ENCODE assay signal across 1 cellular context in the genomic region with DNA sequence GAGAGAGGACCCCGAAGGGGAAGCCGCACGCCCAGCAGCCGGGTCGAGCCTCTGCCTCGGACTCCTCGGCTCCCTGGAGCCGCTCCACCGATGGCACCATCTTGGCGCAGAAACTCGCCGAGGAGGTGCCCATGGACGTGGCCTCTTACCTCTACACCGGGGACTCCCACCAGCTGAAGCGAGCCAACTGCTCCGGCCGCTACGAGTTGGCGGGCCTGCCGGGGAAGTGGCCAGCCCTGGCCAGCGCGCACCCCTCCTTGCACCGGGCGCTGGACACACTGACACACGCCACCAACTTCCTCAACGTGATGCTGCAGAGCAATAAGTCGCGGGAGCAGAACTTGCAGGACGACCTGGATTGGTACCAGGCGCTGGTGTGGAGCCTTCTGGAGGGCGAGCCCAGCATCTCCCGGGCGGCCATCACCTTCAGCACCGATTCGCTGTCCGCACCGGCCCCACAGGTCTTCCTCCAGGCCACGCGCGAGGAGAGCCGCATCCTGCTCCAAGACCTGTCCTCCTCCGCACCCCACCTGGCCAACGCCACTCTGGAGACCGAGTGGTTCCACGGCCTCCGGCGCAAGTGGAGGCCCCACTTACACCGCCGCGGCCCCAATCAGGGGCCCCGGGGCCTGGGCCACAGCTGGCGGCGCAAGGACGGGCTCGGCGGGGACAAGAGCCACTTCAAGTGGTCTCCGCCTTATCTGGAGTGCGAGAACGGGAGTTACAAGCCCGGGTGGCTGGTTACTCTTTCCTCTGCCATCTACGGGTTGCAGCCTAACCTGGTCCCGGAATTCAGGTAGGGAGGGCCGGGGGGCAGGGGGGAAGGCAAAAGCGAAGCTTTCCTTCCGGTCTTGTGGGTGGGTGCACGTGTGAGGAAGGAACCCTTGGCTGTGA.
TF ChIP-seq lines count a peak whose summit lies in the region.

No MANE protein-coding gene starts in this region.

TF ChIP-seq in HEK293, 187 proteins besides CTCF, POLR2A, EP300 and RAD21 (continued from another document and continues in another):
- TF ChIP-seq, protein P1, sequence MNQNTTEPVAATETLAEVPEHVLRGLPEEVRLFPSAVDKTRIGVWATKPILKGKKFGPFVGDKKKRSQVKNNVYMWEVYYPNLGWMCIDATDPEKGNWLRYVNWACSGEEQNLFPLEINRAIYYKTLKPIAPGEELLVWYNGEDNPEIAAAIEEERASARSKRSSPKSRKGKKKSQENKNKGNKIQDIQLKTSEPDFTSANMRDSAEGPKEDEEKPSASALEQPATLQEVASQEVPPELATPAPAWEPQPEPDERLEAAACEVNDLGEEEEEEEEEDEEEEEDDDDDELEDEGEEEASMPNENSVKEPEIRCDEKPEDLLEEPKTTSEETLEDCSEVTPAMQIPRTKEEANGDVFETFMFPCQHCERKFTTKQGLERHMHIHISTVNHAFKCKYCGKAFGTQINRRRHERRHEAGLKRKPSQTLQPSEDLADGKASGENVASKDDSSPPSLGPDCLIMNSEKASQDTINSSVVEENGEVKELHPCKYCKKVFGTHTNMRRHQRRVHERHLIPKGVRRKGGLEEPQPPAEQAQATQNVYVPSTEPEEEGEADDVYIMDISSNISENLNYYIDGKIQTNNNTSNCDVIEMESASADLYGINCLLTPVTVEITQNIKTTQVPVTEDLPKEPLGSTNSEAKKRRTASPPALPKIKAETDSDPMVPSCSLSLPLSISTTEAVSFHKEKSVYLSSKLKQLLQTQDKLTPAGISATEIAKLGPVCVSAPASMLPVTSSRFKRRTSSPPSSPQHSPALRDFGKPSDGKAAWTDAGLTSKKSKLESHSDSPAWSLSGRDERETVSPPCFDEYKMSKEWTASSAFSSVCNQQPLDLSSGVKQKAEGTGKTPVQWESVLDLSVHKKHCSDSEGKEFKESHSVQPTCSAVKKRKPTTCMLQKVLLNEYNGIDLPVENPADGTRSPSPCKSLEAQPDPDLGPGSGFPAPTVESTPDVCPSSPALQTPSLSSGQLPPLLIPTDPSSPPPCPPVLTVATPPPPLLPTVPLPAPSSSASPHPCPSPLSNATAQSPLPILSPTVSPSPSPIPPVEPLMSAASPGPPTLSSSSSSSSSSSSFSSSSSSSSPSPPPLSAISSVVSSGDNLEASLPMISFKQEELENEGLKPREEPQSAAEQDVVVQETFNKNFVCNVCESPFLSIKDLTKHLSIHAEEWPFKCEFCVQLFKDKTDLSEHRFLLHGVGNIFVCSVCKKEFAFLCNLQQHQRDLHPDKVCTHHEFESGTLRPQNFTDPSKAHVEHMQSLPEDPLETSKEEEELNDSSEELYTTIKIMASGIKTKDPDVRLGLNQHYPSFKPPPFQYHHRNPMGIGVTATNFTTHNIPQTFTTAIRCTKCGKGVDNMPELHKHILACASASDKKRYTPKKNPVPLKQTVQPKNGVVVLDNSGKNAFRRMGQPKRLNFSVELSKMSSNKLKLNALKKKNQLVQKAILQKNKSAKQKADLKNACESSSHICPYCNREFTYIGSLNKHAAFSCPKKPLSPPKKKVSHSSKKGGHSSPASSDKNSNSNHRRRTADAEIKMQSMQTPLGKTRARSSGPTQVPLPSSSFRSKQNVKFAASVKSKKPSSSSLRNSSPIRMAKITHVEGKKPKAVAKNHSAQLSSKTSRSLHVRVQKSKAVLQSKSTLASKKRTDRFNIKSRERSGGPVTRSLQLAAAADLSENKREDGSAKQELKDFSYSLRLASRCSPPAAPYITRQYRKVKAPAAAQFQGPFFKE (tag by site-specific recombination; IDR thresholded peaks at IDR 0.05; ENCODE audit: borderline replicate concordance) = no peak
- TF ChIP-seq ZBTB1 (tag by site-specific recombination; IDR thresholded peaks at IDR 0.05) = no peak
- TF ChIP-seq ZFP69B (tag by site-specific recombination; IDR thresholded peaks at IDR 0.05) = no peak
- no peak for TF ChIP-seq ZNF677 (tag by site-specific recombination; IDR thresholded peaks at IDR 0.05)
- no peak for TF ChIP-seq ZNF10 (tag by site-specific recombination; IDR thresholded peaks at IDR 0.05)
- TF ChIP-seq, protein P2, sequence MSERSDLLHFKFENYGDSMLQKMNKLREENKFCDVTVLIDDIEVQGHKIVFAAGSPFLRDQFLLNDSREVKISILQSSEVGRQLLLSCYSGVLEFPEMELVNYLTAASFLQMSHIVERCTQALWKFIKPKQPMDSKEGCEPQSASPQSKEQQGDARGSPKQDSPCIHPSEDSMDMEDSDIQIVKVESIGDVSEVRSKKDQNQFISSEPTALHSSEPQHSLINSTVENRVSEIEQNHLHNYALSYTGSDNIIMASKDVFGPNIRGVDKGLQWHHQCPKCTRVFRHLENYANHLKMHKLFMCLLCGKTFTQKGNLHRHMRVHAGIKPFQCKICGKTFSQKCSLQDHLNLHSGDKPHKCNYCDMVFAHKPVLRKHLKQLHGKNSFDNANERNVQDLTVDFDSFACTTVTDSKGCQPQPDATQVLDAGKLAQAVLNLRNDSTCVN (tag by site-specific recombination; optimal IDR thresholded peaks at IDR 0.05) = peak; percentile 34
- no peak for TF ChIP-seq HOXD13 (CRISPR knock-in tag; IDR thresholded peaks at IDR 0.05; ENCODE audit: borderline replicate concordance)
- no peak for TF ChIP-seq FEZF1 (tag by site-specific recombination; IDR thresholded peaks at IDR 0.05)
- no peak; the same call in 1 of the 2 replicates for TF ChIP-seq GLIS1 (tag by site-specific recombination; IDR thresholded peaks at IDR 0.05)
- no peak for TF ChIP-seq ZNF132 (tag by site-specific recombination; IDR thresholded peaks at IDR 0.05; ENCODE audit: borderline replicate concordance)
- TF ChIP-seq, protein P3, sequence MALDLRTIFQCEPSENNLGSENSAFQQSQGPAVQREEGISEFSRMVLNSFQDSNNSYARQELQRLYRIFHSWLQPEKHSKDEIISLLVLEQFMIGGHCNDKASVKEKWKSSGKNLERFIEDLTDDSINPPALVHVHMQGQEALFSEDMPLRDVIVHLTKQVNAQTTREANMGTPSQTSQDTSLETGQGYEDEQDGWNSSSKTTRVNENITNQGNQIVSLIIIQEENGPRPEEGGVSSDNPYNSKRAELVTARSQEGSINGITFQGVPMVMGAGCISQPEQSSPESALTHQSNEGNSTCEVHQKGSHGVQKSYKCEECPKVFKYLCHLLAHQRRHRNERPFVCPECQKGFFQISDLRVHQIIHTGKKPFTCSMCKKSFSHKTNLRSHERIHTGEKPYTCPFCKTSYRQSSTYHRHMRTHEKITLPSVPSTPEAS (tag by site-specific recombination; IDR thresholded peaks at IDR 0.05) = no peak
- TF ChIP-seq ZNF623 (tag by site-specific recombination; IDR thresholded peaks at IDR 0.05) = no peak
- TF ChIP-seq ZNF175 (tag by site-specific recombination; IDR thresholded peaks at IDR 0.05) = no peak
- TF ChIP-seq, protein P4, sequence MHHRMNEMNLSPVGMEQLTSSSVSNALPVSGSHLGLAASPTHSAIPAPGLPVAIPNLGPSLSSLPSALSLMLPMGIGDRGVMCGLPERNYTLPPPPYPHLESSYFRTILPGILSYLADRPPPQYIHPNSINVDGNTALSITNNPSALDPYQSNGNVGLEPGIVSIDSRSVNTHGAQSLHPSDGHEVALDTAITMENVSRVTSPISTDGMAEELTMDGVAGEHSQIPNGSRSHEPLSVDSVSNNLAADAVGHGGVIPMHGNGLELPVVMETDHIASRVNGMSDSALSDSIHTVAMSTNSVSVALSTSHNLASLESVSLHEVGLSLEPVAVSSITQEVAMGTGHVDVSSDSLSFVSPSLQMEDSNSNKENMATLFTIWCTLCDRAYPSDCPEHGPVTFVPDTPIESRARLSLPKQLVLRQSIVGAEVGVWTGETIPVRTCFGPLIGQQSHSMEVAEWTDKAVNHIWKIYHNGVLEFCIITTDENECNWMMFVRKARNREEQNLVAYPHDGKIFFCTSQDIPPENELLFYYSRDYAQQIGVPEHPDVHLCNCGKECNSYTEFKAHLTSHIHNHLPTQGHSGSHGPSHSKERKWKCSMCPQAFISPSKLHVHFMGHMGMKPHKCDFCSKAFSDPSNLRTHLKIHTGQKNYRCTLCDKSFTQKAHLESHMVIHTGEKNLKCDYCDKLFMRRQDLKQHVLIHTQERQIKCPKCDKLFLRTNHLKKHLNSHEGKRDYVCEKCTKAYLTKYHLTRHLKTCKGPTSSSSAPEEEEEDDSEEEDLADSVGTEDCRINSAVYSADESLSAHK (tag by site-specific recombination; IDR thresholded peaks at IDR 0.05) = no peak
- TF ChIP-seq, protein P5, sequence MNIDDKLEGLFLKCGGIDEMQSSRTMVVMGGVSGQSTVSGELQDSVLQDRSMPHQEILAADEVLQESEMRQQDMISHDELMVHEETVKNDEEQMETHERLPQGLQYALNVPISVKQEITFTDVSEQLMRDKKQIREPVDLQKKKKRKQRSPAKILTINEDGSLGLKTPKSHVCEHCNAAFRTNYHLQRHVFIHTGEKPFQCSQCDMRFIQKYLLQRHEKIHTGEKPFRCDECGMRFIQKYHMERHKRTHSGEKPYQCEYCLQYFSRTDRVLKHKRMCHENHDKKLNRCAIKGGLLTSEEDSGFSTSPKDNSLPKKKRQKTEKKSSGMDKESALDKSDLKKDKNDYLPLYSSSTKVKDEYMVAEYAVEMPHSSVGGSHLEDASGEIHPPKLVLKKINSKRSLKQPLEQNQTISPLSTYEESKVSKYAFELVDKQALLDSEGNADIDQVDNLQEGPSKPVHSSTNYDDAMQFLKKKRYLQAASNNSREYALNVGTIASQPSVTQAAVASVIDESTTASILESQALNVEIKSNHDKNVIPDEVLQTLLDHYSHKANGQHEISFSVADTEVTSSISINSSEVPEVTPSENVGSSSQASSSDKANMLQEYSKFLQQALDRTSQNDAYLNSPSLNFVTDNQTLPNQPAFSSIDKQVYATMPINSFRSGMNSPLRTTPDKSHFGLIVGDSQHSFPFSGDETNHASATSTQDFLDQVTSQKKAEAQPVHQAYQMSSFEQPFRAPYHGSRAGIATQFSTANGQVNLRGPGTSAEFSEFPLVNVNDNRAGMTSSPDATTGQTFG (tag by site-specific recombination; IDR thresholded peaks at IDR 0.05; ENCODE audit: borderline replicate concordance) = no peak
- no peak for TF ChIP-seq ZNF560 (tag by site-specific recombination; IDR thresholded peaks at IDR 0.05; ENCODE audit: borderline replicate concordance)
- TF ChIP-seq, protein P6, sequence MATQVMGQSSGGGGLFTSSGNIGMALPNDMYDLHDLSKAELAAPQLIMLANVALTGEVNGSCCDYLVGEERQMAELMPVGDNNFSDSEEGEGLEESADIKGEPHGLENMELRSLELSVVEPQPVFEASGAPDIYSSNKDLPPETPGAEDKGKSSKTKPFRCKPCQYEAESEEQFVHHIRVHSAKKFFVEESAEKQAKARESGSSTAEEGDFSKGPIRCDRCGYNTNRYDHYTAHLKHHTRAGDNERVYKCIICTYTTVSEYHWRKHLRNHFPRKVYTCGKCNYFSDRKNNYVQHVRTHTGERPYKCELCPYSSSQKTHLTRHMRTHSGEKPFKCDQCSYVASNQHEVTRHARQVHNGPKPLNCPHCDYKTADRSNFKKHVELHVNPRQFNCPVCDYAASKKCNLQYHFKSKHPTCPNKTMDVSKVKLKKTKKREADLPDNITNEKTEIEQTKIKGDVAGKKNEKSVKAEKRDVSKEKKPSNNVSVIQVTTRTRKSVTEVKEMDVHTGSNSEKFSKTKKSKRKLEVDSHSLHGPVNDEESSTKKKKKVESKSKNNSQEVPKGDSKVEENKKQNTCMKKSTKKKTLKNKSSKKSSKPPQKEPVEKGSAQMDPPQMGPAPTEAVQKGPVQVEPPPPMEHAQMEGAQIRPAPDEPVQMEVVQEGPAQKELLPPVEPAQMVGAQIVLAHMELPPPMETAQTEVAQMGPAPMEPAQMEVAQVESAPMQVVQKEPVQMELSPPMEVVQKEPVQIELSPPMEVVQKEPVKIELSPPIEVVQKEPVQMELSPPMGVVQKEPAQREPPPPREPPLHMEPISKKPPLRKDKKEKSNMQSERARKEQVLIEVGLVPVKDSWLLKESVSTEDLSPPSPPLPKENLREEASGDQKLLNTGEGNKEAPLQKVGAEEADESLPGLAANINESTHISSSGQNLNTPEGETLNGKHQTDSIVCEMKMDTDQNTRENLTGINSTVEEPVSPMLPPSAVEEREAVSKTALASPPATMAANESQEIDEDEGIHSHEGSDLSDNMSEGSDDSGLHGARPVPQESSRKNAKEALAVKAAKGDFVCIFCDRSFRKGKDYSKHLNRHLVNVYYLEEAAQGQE (tag by site-specific recombination; IDR thresholded peaks at IDR 0.05) = peak; percentile 91
- TF ChIP-seq ZNF416 (tag by site-specific recombination; IDR thresholded peaks at IDR 0.05) = no peak
- no peak for TF ChIP-seq ZNF24 (tag by site-specific recombination; IDR thresholded peaks at IDR 0.05)
- no peak for TF ChIP-seq BCL11B (tag by site-specific recombination; IDR thresholded peaks at IDR 0.05; ENCODE audit: low read depth)
- TF ChIP-seq ZNF571 (tag by site-specific recombination; IDR thresholded peaks at IDR 0.05) = no peak
- TF ChIP-seq, protein P7, sequence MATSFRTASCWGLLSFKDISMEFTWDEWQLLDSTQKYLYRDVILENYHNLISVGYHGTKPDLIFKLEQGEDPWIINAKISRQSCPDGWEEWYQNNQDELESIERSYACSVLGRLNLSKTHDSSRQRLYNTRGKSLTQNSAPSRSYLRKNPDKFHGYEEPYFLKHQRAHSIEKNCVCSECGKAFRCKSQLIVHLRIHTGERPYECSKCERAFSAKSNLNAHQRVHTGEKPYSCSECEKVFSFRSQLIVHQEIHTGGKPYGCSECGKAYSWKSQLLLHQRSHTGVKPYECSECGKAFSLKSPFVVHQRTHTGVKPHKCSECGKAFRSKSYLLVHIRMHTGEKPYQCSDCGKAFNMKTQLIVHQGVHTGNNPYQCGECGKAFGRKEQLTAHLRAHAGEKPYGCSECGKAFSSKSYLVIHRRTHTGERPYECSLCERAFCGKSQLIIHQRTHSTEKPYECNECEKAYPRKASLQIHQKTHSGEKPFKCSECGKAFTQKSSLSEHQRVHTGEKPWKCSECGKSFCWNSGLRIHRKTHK (tag by site-specific recombination; IDR thresholded peaks at IDR 0.05) = no peak
- no peak for TF ChIP-seq ZNF792 (tag by site-specific recombination; IDR thresholded peaks at IDR 0.05)
- no peak for TF ChIP-seq ZNF621 (tag by site-specific recombination; IDR thresholded peaks at IDR 0.05)
- no peak for TF ChIP-seq SETDB1 (IDR thresholded peaks at IDR 0.05; ENCODE audit: insufficient read length, low read length)
- TF ChIP-seq ZNF211 (tag by site-specific recombination; IDR thresholded peaks at IDR 0.05; ENCODE audit: low read depth) = no peak
- TF ChIP-seq, protein P8, sequence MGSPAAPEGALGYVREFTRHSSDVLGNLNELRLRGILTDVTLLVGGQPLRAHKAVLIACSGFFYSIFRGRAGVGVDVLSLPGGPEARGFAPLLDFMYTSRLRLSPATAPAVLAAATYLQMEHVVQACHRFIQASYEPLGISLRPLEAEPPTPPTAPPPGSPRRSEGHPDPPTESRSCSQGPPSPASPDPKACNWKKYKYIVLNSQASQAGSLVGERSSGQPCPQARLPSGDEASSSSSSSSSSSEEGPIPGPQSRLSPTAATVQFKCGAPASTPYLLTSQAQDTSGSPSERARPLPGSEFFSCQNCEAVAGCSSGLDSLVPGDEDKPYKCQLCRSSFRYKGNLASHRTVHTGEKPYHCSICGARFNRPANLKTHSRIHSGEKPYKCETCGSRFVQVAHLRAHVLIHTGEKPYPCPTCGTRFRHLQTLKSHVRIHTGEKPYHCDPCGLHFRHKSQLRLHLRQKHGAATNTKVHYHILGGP (tag by site-specific recombination; IDR thresholded peaks at IDR 0.05) = no peak
- TF ChIP-seq ZNF843 (tag by site-specific recombination; IDR thresholded peaks at IDR 0.05) = no peak
- TF ChIP-seq KLF8 (tag by site-specific recombination; IDR thresholded peaks at IDR 0.05) = no peak
- peak; percentile 35; the same call in 1 of the 2 replicates for TF ChIP-seq ZNF600 (tag by site-specific recombination; IDR thresholded peaks at IDR 0.05)
- TF ChIP-seq RBAK (tag by site-specific recombination; IDR thresholded peaks at IDR 0.05) = no peak
- TF ChIP-seq ZBTB20 (tag by site-specific recombination; IDR thresholded peaks at IDR 0.05) = peak; percentile 75
- TF ChIP-seq GLI2 (tag by site-specific recombination; IDR thresholded peaks at IDR 0.05; ENCODE audit: borderline replicate concordance, low read depth) = no peak
- no peak for TF ChIP-seq ZNF530 (tag by site-specific recombination; IDR thresholded peaks at IDR 0.05; ENCODE audit: low read depth)
- no peak for TF ChIP-seq ZNF394 (tag by site-specific recombination; IDR thresholded peaks at IDR 0.05; ENCODE audit: borderline replicate concordance)
- no peak for TF ChIP-seq ZNF596 (tag by site-specific recombination; IDR thresholded peaks at IDR 0.05)
